2 cellular contexts compared by ENCODE assay signal in the genomic region with DNA sequence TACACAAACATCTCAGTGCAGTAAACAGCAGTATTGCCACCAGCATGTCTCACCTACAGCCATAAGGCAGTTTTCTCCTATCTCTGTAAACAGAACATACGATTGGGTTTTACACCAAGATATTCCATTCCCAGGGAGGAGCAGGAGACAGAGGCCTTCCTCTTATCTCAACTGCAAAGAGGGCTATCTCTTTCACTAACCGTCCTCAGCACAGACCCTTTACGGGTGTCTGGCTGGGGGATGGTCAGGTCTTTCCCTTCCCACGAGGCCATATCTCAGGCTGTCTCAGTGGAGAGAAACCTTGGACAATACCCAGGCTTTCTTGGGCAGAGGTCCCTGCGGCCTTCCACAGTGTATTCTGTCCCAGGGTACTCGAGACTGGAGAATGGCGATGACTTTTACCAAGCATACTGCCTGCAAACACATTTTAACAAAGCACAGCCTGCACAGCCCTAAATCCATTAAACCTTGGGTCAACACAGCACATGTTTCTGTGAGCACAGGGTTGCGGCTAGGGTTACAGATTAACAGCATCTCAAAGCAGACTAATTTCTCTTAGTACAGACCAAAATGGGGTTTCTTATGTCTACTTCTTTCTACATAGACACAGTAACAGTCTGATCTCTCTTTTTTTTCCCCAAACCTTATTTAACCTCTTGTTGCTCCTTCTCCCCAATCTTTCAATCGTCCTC.
TF ChIP-seq lines count a peak whose summit lies in the region.
"Not testable (repeated sequence)": the region's sequence is repeated elsewhere in the genome, so short reads cannot be mapped to it uniquely, and the experiment has no call there.

No MANE protein-coding gene starts in this region.

TF ChIP-seq in K562, 482 proteins besides CTCF, POLR2A, EP300 and RAD21 (continued from another document and continues in another):
- TF ChIP-seq ZFX (CRISPR knock-in tag; IDR thresholded peaks at IDR 0.05) (peak; percentile 32; the same call in 1 of the 2 replicates), GATAD2B (IDR thresholded peaks at IDR 0.05; ENCODE audit: borderline replicate concordance) (0 out of 2 replicates have a peak, but pooled peaks have one; percentile 27), CREM (IDR thresholded peaks at IDR 0.05; ENCODE audit: low read depth) (peak; percentile 44; the same call in 1 of the 2 replicates), NFRKB (IDR thresholded peaks at IDR 0.05; ENCODE audit: low read depth) (0 out of 2 replicates have a peak, but pooled peaks have one; percentile 48), OTX1 (CRISPR knock-in tag; IDR thresholded peaks at IDR 0.05) (0 out of 2 replicates have a peak, but pooled peaks have one; percentile 3), NR4A1 (tag; IDR thresholded peaks at IDR 0.05) (peak; percentile 85), CBFA2T2 (conservative IDR thresholded peaks at IDR 0.05) (peak; percentile 87), KLF16 (IDR thresholded peaks at IDR 0.05) (peak; percentile 66; the same call in 1 of the 2 replicates), MTA3 (IDR thresholded peaks at IDR 0.05; ENCODE audit: borderline replicate concordance) (0 out of 2 replicates have a peak, but pooled peaks have one; percentile 25), ZNF311 (CRISPR knock-in tag; IDR thresholded peaks at IDR 0.05) (0 out of 2 replicates have a peak, but pooled peaks have one; percentile 40), HNRNPL (IDR thresholded peaks at IDR 0.05; ENCODE audit: low read depth, low read length) (0 out of 2 replicates have a peak, but pooled peaks have one; percentile 20), SMAD4 (CRISPR knock-in tag; conservative IDR thresholded peaks at IDR 0.05) (peak; percentile 81; the same call in 1 of the 2 replicates), DMBX1 (CRISPR knock-in tag; IDR thresholded peaks at IDR 0.05; ENCODE audit: borderline replicate concordance) (peak; percentile 87), HSF4 (CRISPR knock-in tag; IDR thresholded peaks at IDR 0.05; ENCODE audit: borderline replicate concordance) (peak; percentile 71; the same call in 1 of the 2 replicates), TAF7 (tag; IDR thresholded peaks at IDR 0.05) (0 out of 2 replicates have a peak, but pooled peaks have one; percentile 15), ZBTB7A (IDR thresholded peaks at IDR 0.05; ENCODE audit: borderline replicate concordance, control insufficient read depth, low read depth, low read length) (peak; percentile 46; the same call in 1 of the 2 replicates), TAL1 (IDR thresholded peaks at IDR 0.05) (peak; percentile 65; the same call in 1 of the 2 replicates), FOXA3 (CRISPR knock-in tag; conservative IDR thresholded peaks at IDR 0.05 in 1 of 2, IDR thresholded peaks at IDR 0.05 in 1 of 2) (peak in 1 of 2 experiments; percentile 76; a peak in 1 of 4 replicates), MYC (IDR thresholded peaks at IDR 0.05; ENCODE audit: low read depth, low read length) (peak; percentile 68), MYC (CRISPR knock-in tag; IDR thresholded peaks at IDR 0.05; ENCODE audit: borderline replicate concordance, low read depth) (0 out of 2 replicates have a peak, but pooled peaks have one; percentile 21), MECOM (CRISPR knock-in tag; IDR thresholded peaks at IDR 0.05) (peak; percentile 78), ARID1B (IDR thresholded peaks at IDR 0.05) (peak; percentile 78), POLR2AphosphoS5 (IDR thresholded peaks at IDR 0.05; ENCODE audit: control insufficient read depth, insufficient read depth, low read depth, low read length) (peak; percentile 65)
- TF ChIP-seq, protein P1, sequence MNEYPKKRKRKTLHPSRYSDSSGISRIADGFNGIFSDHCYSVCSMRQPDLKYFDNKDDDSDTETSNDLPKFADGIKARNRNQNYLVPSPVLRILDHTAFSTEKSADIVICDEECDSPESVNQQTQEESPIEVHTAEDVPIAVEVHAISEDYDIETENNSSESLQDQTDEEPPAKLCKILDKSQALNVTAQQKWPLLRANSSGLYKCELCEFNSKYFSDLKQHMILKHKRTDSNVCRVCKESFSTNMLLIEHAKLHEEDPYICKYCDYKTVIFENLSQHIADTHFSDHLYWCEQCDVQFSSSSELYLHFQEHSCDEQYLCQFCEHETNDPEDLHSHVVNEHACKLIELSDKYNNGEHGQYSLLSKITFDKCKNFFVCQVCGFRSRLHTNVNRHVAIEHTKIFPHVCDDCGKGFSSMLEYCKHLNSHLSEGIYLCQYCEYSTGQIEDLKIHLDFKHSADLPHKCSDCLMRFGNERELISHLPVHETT (CRISPR knock-in tag; conservative IDR thresholded peaks at IDR 0.05 in 1 of 2, IDR thresholded peaks at IDR 0.05 in 1 of 2), result peak in 1 of 2 experiments; percentile 74; a peak in 2 of 4 replicates
- TF ChIP-seq NR4A1 (CRISPR knock-in tag; IDR thresholded peaks at IDR 0.05), result not testable (repeated sequence)
- TF ChIP-seq, protein P2, sequence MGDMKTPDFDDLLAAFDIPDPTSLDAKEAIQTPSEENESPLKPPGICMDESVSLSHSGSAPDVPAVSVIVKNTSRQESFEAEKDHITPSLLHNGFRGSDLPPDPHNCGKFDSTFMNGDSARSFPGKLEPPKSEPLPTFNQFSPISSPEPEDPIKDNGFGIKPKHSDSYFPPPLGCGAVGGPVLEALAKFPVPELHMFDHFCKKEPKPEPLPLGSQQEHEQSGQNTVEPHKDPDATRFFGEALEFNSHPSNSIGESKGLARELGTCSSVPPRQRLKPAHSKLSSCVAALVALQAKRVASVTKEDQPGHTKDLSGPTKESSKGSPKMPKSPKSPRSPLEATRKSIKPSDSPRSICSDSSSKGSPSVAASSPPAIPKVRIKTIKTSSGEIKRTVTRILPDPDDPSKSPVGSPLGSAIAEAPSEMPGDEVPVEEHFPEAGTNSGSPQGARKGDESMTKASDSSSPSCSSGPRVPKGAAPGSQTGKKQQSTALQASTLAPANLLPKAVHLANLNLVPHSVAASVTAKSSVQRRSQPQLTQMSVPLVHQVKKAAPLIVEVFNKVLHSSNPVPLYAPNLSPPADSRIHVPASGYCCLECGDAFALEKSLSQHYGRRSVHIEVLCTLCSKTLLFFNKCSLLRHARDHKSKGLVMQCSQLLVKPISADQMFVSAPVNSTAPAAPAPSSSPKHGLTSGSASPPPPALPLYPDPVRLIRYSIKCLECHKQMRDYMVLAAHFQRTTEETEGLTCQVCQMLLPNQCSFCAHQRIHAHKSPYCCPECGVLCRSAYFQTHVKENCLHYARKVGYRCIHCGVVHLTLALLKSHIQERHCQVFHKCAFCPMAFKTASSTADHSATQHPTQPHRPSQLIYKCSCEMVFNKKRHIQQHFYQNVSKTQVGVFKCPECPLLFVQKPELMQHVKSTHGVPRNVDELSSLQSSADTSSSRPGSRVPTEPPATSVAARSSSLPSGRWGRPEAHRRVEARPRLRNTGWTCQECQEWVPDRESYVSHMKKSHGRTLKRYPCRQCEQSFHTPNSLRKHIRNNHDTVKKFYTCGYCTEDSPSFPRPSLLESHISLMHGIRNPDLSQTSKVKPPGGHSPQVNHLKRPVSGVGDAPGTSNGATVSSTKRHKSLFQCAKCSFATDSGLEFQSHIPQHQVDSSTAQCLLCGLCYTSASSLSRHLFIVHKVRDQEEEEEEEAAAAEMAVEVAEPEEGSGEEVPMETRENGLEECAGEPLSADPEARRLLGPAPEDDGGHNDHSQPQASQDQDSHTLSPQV (IDR thresholded peaks at IDR 0.05), result peak; percentile 91
- TF ChIP-seq, protein P3, sequence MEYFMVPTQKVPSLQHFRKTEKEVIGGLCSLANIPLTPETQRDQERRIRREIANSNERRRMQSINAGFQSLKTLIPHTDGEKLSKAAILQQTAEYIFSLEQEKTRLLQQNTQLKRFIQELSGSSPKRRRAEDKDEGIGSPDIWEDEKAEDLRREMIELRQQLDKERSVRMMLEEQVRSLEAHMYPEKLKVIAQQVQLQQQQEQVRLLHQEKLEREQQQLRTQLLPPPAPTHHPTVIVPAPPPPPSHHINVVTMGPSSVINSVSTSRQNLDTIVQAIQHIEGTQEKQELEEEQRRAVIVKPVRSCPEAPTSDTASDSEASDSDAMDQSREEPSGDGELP (CRISPR knock-in tag; IDR thresholded peaks at IDR 0.05; ENCODE audit: borderline replicate concordance), result peak; percentile 30; the same call in 1 of the 2 replicates

TF ChIP-seq in HepG2, 621 proteins besides CTCF, POLR2A, EP300 and RAD21 (continued from another document):
- TF ChIP-seq HNF1A (IDR thresholded peaks at IDR 0.05; ENCODE audit: low read depth) (peak; percentile 58; the same call in 1 of the 2 replicates), RXRB (CRISPR knock-in tag; IDR thresholded peaks at IDR 0.05; ENCODE audit: borderline replicate concordance) (0 out of 2 replicates have a peak, but pooled peaks have one; percentile 29), ZNF607 (CRISPR knock-in tag; IDR thresholded peaks at IDR 0.05; ENCODE audit: borderline replicate concordance) (0 out of 2 replicates have a peak, but pooled peaks have one; percentile 26), ZMYM4 (CRISPR knock-in tag; IDR thresholded peaks at IDR 0.05) (peak; percentile 31; the same call in 1 of the 2 replicates), FOXP1 (CRISPR knock-in tag; IDR thresholded peaks at IDR 0.05) (peak; percentile 39; the same call in 1 of the 2 replicates), PAXIP1 (CRISPR knock-in tag; conservative IDR thresholded peaks at IDR 0.05) (peak; percentile 38), HOXA3 (CRISPR knock-in tag; IDR thresholded peaks at IDR 0.05) (peak; percentile 31; the same call in 1 of the 2 replicates), LCORL (CRISPR knock-in tag; IDR thresholded peaks at IDR 0.05) (peak; percentile 74), HNF1B (CRISPR knock-in tag; IDR thresholded peaks at IDR 0.05) (peak; percentile 72), FOXA1 (CRISPR knock-in tag; IDR thresholded peaks at IDR 0.05) (peak; percentile 69)
- TF ChIP-seq HNF1A (CRISPR knock-in tag; IDR thresholded peaks at IDR 0.05; ENCODE audit: borderline replicate concordance); FOXP1 (IDR thresholded peaks at IDR 0.05); LCORL (IDR thresholded peaks at IDR 0.05); FOXA1 (IDR thresholded peaks at IDR 0.05): not testable (repeated sequence)
- TF ChIP-seq, protein P4, sequence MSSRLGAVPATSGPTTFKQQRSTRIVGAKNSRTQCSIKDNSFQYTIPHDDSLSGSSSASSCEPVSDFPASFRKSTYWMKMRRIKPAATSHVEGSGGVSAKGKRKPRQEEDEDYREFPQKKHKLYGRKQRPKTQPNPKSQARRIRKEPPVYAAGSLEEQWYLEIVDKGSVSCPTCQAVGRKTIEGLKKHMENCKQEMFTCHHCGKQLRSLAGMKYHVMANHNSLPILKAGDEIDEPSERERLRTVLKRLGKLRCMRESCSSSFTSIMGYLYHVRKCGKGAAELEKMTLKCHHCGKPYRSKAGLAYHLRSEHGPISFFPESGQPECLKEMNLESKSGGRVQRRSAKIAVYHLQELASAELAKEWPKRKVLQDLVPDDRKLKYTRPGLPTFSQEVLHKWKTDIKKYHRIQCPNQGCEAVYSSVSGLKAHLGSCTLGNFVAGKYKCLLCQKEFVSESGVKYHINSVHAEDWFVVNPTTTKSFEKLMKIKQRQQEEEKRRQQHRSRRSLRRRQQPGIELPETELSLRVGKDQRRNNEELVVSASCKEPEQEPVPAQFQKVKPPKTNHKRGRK (CRISPR knock-in tag; IDR thresholded peaks at IDR 0.05), result 0 out of 2 replicates have a peak, but pooled peaks have one; percentile 34
